8 cellular contexts compared by ENCODE assay signal in genomic region chr3:70120360-70120966, GRCh38.
DNase-seq lines count a peak whose midpoint lies in the region; ATAC-seq and TF ChIP-seq lines count a peak whose summit lies in the region.

No MANE protein-coding gene starts in this region.

- H3K9me3 Mint-ChIP-seq in WTC11: peaks cover 17% of the 10 kb centered on the region

- ATAC-seq in HG02571 (IDR thresholded peaks at IDR 0.05; ENCODE audit: unreplicated experiment): peak; percentile 98
- peak; percentile 94 for ATAC-seq in WTC11

- H3K9ac ChIP-seq in MM.1S (ENCODE audit: low read length): no peak overlapping the region

- H3K36me3 Mint-ChIP-seq in WTC11: peaks cover 9% of the 10 kb centered on the region

- no peak overlapping the region for H3K4me3 Mint-ChIP-seq in WTC11

- H3K4me2 ChIP-seq in MM.1S (ENCODE audit: low read depth, low read length): no peak overlapping the region

- no peaks in the 10 kb centered on the region for H3F3A ChIP-seq in MM.1S (ENCODE audit: insufficient read depth, low read length)

- H3K27ac ChIP-seq in MM.1S (ENCODE audit: low read length) (no peak overlapping the region), tibial artery (no peak overlapping the region)

- H3K9me2 ChIP-seq in MM.1S (replicated peaks; ENCODE audit: insufficient read depth, low read length): no peaks in the 10 kb centered on the region

- peak overlapping the region; percentile 55 for H2AFZ ChIP-seq in MM.1S (ENCODE audit: low read length)

- H3K9me3 ChIP-seq in MM.1S (replicated peaks; ENCODE audit: insufficient read depth, low read length) (no peaks in the 10 kb centered on the region), tibial artery (no peaks in the 10 kb centered on the region)

- intact Hi-C loops in tibial artery (cut with DNase I; ENCODE audit: low total_unique reads): no loop called here

- H3K79me2 ChIP-seq in MM.1S (ENCODE audit: low read length): no peaks in the 10 kb centered on the region

- H3K27me3 ChIP-seq in MM.1S (replicated peaks; ENCODE audit: insufficient read depth, low read length): no peaks in the 10 kb centered on the region
- H3K27me3 ChIP-seq in tibial artery: no peaks in the 10 kb centered on the region

- H3K4me1 ChIP-seq in MM.1S (ENCODE audit: low read length): no peaks in the 10 kb centered on the region
- no peaks in the 10 kb centered on the region for H3K4me1 ChIP-seq in tibial artery

- TF ChIP-seq CTCF in MM.1S (IDR thresholded peaks at IDR 0.05; ENCODE audit: low read length) (peak; percentile 93), WTC11 (IDR thresholded peaks at IDR 0.05) (peak; percentile 71), tibial artery (IDR thresholded peaks at IDR 0.05) (peak; percentile 45 to 48)

- H3K4me3 ChIP-seq in MM.1S (ENCODE audit: low read length) (no peak overlapping the region), tibial artery (no peak overlapping the region)

- H3K36me3 ChIP-seq in MM.1S (replicated peaks; ENCODE audit: insufficient read depth, low read length) (no peaks in the 10 kb centered on the region), tibial artery (no peaks in the 10 kb centered on the region)

- no peaks in the 10 kb centered on the region for H4K20me1 ChIP-seq in MM.1S (ENCODE audit: insufficient read depth, low read length)

- CTCF ChIA-PET in WTC11 (lab: Charles Lee): interaction anchor here (0.7 to 3.3 kb wide), 17 partner anchors 9 to 273 kb away, joined by 3 to 22 read pairs (median 4); no protein-coding TSS in a partner anchor

- POLR2A ChIA-PET in WTC11 (lab: Charles Lee): no interaction called here

- peaks cover 5% of the 10 kb centered on the region for H3K4me1 Mint-ChIP-seq in WTC11

- peak; percentile 2 for DNase-seq in activated gamma-delta T cell treated with anti-CD3 and anti-CD28 coated beads, Interleukin-2, amount 50 U/mL, for 16 hours (ENCODE audit: low read depth)
- no peak for DNase-seq in activated gamma-delta T cell treated with Interleukin-2 at 50 U/mL for 16 hours
- peak; percentile 84 for DNase-seq in MM.1S
- DNase-seq in WTC11 (ENCODE audit: low spot score): peak; percentile 88
- peak; percentile 50 to 65 for DNase-seq in dermis microvascular lymphatic vessel endothelial cell (ENCODE audit: low read depth in 2 of 2)
- DNase-seq in midbrain (lab: John Stamatoyannopoulos, UW): peak; percentile 6
- peak; percentile 79 for DNase-seq in tibial artery

- no peak overlapping the region for H3K27ac Mint-ChIP-seq in WTC11

- no peaks in the 10 kb centered on the region for H3K27me3 Mint-ChIP-seq in WTC11 (ENCODE audit: low read depth)

TF ChIP-seq in WTC11, 78 proteins besides CTCF, POLR2A, EP300 and RAD21:
- TF ChIP-seq ETV6 (CRISPR knock-in tag; IDR thresholded peaks at IDR 0.05): no peak
- 0 out of 2 replicates have a peak, but pooled peaks have one; percentile 28 for TF ChIP-seq ZSCAN18 (CRISPR knock-in tag; IDR thresholded peaks at IDR 0.05)
